17 cellular contexts compared by ENCODE assay signal in the genomic region with DNA sequence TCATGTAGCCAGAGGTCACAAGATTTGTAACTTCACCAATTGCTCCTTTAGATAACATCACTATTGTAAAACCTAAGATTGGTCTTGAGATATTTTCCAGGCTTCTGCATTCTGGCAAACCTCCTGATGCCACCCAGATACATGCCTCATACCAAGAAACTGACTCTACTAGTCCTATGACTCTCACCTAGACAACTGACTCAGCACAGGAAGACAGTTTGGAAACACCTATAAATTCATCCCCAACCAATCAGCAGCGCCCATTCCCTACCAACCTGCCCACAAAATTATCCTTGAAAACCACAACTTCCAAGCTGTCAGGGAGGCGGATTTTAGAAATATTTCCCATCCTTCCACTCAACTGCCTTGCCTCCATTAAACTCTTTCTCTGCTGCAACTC. TPM values are rescaled to one million over a fixed set of nuclear protein-coding genes. Genes with fewer than 3 reads are reported as not detected.
DNase-seq lines count a peak whose midpoint lies in the region; ATAC-seq and TF ChIP-seq lines count a peak whose summit lies in the region.
"Had no signal": no experiment of that assay in that cellular context is flagged by ENCODE, and none has a peak within 500 bp of the region (broad histone marks: within the 10 kb centered on the region; RNA-seq: fewer than 3 reads in every experiment).

No MANE protein-coding gene starts in this region.

- no peak overlapping the region for H3K27ac Mint-ChIP-seq in type B pancreatic cell

- peak; percentile 12 for DNase-seq in stimulated activated CD4-positive, alpha-beta T cell treated with anti-CD3 and anti-CD28 coated beads, Interleukin-15, amount 100 ng/mL, for 24 hours
- DNase-seq in stimulated activated CD4-positive, alpha-beta T cell treated with anti-CD3 and anti-CD28 coated beads, Interleukin-1b, Interleukin-23, amount 100 ng/mL, for 48 hours = no peak
- no peak for DNase-seq in SJSA1 (ENCODE audit: low read depth in 1 of 2, low spot score in 2 of 2)
- peak; percentile 94 for DNase-seq in epithelial cell of prostate (ENCODE audit: low read depth, low spot score)
- DNase-seq in type B pancreatic cell (ENCODE audit: extremely low spot score, unreplicated experiment) = no peak
- no peak for DNase-seq in NCI-H1092 (lab: John Stamatoyannopoulos, UW)
- no peak for DNase-seq in cerebellar cortex (ENCODE audit: low spot score)
- DNase-seq: activated CD4-positive, alpha-beta T cell treated with anti-CD3 and anti-CD28 coated beads, Interleukin-2, amount 50 U/mL, for 1 hour; activated effector memory CD4-positive, alpha-beta T cell treated with anti-CD3 and anti-CD28 coated beads, Interleukin-2, amount 50 U/mL, for 16 hours; colonic mucosa; IMR-90; NCI-H2081 treated with DMSO at 0.1 percent for 48 hours; NCI-H526 treated with DMSO at 0.1 percent for 48 hours; T1000; testis had no signal

- ATAC-seq in HG03095 (IDR thresholded peaks at IDR 0.05; ENCODE audit: unreplicated experiment) = no peak

- H3K27me3 ChIP-seq in SJSA1 (replicated peaks) = no peaks in the 10 kb centered on the region
- H3K27me3 ChIP-seq: colonic mucosa, testis had no signal

- no peak overlapping the region for H3K4me3 ChIP-seq in SJSA1
- H3K4me3 ChIP-seq: colonic mucosa, testis had no signal

- H3K9me3 ChIP-seq in SJSA1 (replicated peaks) = peaks cover 4% of the 10 kb centered on the region; the same call in 1 of the 2 replicates
- H3K9me3 ChIP-seq: colonic mucosa, testis had no signal

- no peaks in the 10 kb centered on the region for H3K4me1 Mint-ChIP-seq in type B pancreatic cell (ENCODE audit: unreplicated experiment)

- no peak for TF ChIP-seq CTCF in type B pancreatic cell (conservative IDR thresholded peaks at IDR 0.05)

- peaks cover 9% of the 10 kb centered on the region for H3K36me3 ChIP-seq in SJSA1
- H3K36me3 ChIP-seq: colonic mucosa had no signal

- H3K27ac ChIP-seq in SJSA1 (peak overlapping the region; percentile 99; the same call in 1 of the 2 replicates), epithelial cell of prostate (peak overlapping the region; percentile 94)
- H3K27ac ChIP-seq: colonic mucosa, parathyroid adenoma, testis had no signal

- H3K9me3 Mint-ChIP-seq in type B pancreatic cell = peaks cover 5% of the 10 kb centered on the region

- H3K36me3 Mint-ChIP-seq in type B pancreatic cell = peaks cover 4% of the 10 kb centered on the region

- no peaks in the 10 kb centered on the region for H3K27me3 Mint-ChIP-seq in type B pancreatic cell

- peak overlapping the region; percentile 32 for H3K4me3 Mint-ChIP-seq in type B pancreatic cell

- peaks cover 39% of the 10 kb centered on the region for H3K4me1 ChIP-seq in SJSA1 (replicated peaks)
- H3K4me1 ChIP-seq: colonic mucosa, parathyroid adenoma had no signal

RNA-seq across cellular contexts. Expression of a gene that starts 2.6 kb away (rescaled TPM):
- total RNA-seq in SJSA1 (2014; rRNA removed; shearing (Covaris generic)) = 20.6 and 44.6 TPM in 2 replicates
- total RNA-seq in type B pancreatic cell (ENCODE audit: low replicate concordance) = 13.5 and 25.9 TPM in 2 replicates

RNA-seq across cellular contexts. Expression of a gene that starts 3.0 kb away (rescaled TPM):
- 36.3 and 37.1 TPM in 2 replicates for total RNA-seq in SJSA1 (2014; rRNA removed; shearing (Covaris generic))
- 20.3 and 21.7 TPM in 2 replicates for total RNA-seq in type B pancreatic cell (ENCODE audit: low replicate concordance)

Comparison
In these comparisons a context has a peak if more than half of its experiments do, and no peak if none do; other contexts are left out.
1. DNase-seq: peak in stimulated activated CD4-positive, alpha-beta T cell treated with anti-CD3 and anti-CD28 coated beads, Interleukin-15, amount 100 ng/mL, for 24 hours (single experiment) and epithelial cell of prostate (single experiment); none in stimulated activated CD4-positive, alpha-beta T cell treated with anti-CD3 and anti-CD28 coated beads, Interleukin-1b, Interleukin-23, amount 100 ng/mL, for 48 hours (single experiment), SJSA1 (0 of 2), type B pancreatic cell (single experiment), NCI-H1092 (single experiment) and cerebellar cortex (single experiment).